10 cellular contexts compared by ENCODE assay signal in the genomic region with DNA sequence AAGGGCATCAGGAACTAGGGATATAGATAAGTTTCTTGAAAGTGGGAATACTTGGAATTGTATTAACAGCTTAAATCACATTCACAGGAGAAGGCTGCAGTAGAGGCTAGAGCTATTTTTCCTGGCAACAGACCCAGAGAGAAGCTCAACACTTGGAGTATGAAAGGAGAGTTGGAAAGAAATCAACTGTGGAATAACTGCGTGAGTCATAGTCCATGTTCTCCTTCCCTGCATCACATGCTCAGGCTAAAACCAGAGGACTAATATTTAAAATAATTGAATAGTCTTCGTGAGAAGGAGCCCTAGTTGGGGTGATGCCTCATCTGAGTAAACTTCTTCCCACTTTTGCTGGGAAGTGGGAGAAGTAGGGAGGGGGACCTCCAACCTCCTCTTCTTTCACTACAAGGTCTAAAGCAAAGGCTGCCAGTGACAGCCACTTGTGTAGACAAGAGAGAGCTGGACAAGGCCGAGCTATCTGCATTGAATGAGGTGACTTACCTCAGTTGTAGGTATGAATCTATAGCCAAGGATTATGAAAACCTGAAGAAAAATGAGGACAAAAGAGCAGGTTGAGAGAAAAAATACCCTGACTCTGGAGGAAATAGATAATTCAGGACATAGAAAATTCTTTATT. TPM values are rescaled to one million over a fixed set of nuclear protein-coding genes. Genes with fewer than 3 reads are reported as not detected.
DNase-seq lines count a peak whose midpoint lies in the region; ATAC-seq and TF ChIP-seq lines count a peak whose summit lies in the region.
"Had no signal": no experiment of that assay in that cellular context is flagged by ENCODE, and none has a peak within 500 bp of the region (broad histone marks: within the 10 kb centered on the region; RNA-seq: fewer than 3 reads in every experiment).

No MANE protein-coding gene starts in this region.

- H3K27me3 ChIP-seq in PC-3 (ENCODE audit: low read length) = no peaks in the 10 kb centered on the region

- BruUV-seq in PC-3 (replicated peaks; lab: Mats Ljungman, UMichigan) = no TSS peak

- no peak overlapping the region; the same call in 1 of the 2 replicates for H3K9ac ChIP-seq in PC-3 (ENCODE audit: low read length)

- H3K9me3 ChIP-seq in PC-3 (ENCODE audit: low read length) = no peaks in the 10 kb centered on the region

- H4K20me1 ChIP-seq in PC-3 (ENCODE audit: low read length) = no peaks in the 10 kb centered on the region

- peaks cover 24% of the 10 kb centered on the region for H3K4me1 ChIP-seq in PC-3 (ENCODE audit: insufficient read depth, low read length)

- ATAC-seq in PC-3 (peak; percentile 72), esophagus mucosa (peak; percentile 66)
- ATAC-seq: HCT116 had no signal

- no peaks in the 10 kb centered on the region for H3F3A ChIP-seq in PC-3 (ENCODE audit: low read length, unreplicated experiment)

- DNase-seq in A172 (ENCODE audit: low spot score) (peak; percentile 88), PC-3 (peak; percentile 84), mucosa of gallbladder (ENCODE audit: low spot score) (peak; percentile 57), NCI-H2196 treated with DMSO at 0.1 percent for 48 hours (lab: John Stamatoyannopoulos, UW; ENCODE audit: unreplicated experiment) (no peak), DMS114 treated with DMSO at 0.1 percent for 48 hours (lab: John Stamatoyannopoulos, UW; ENCODE audit: unreplicated experiment) (no peak), substantia nigra (lab: John Stamatoyannopoulos, UW) (no peak)
- no peak for DNase-seq in central memory CD4-positive, alpha-beta T cell
- DNase-seq: naive B cell had no signal

- no peak overlapping the region for H2AFZ ChIP-seq in PC-3 (ENCODE audit: low read length)

- H3K36me3 ChIP-seq in PC-3 (ENCODE audit: low read depth, low read length) = no peaks in the 10 kb centered on the region

- no peaks in the 10 kb centered on the region for H3K9me2 ChIP-seq in PC-3 (replicated peaks; ENCODE audit: low read length)

- no peaks in the 10 kb centered on the region for H3K79me2 ChIP-seq in PC-3 (ENCODE audit: low read length)

- H3K27ac ChIP-seq in PC-3 (ENCODE audit: low read length) (peak overlapping the region; percentile 43), substantia nigra (ENCODE audit: low read depth, low read length, poor library complexity, severe bottlenecking) (no peak overlapping the region)

- no peak for TF ChIP-seq CTCF in PC-3 (conservative IDR thresholded peaks at IDR 0.05; ENCODE audit: low read depth, low read length)

- POLR2A ChIA-PET in PC-3 (lab: Charles Lee; ENCODE audit: unreplicated experiment) = interaction anchor here (0.7 kb wide), 1 partner anchor 62 kb away, joined by 3 read pairs; no protein-coding TSS in a partner anchor

- intact Hi-C loops in PC-3 (cut with micrococcal nuclease) = no loop called here

- H3K4me3 ChIP-seq in PC-3 (ENCODE audit: low read length) = no peak overlapping the region

- H3K4me2 ChIP-seq in PC-3 (ENCODE audit: low read length) = no peak overlapping the region

- CTCF ChIA-PET in PC-3 (lab: Charles Lee) = interaction anchor here (0.5 kb wide), 1 partner anchor 262 kb away, joined by 6 read pairs; no protein-coding TSS in a partner anchor

RNA-seq across cellular contexts. Expression of a gene that starts 32.7 kb away (rescaled TPM):
- 17.3 and 22.4 TPM in 2 replicates for total RNA-seq in A172 (2014; rRNA removed; shearing (Covaris generic))
- total RNA-seq in PC-3 (2014; rRNA removed) (20.6 and 26.3 TPM in 2 replicates), esophagus mucosa (13.5 TPM), mucosa of gallbladder (67.5 TPM)

Comparison
In these comparisons a context has a peak if more than half of its experiments do, and no peak if none do; other contexts are left out.
1. DNase-seq: peak in A172 (single experiment), PC-3 (single experiment) and mucosa of gallbladder (single experiment); none in NCI-H2196 treated with DMSO at 0.1 percent for 48 hours (single experiment), DMS114 treated with DMSO at 0.1 percent for 48 hours (single experiment), central memory CD4-positive, alpha-beta T cell (single experiment) and substantia nigra (0 of 49).